In genomic region chr21:45156459-45156858, GRCh38 we compare ENCODE assay signal across 14 cellular contexts.
DNase-seq lines count a peak whose midpoint lies in the region; ATAC-seq and TF ChIP-seq lines count a peak whose summit lies in the region.
"Had no signal": no experiment of that assay in that cellular context is flagged by ENCODE, and none has a peak within 500 bp of the region (broad histone marks: within the 10 kb centered on the region; RNA-seq: fewer than 3 reads in every experiment).

No MANE protein-coding gene starts in this region.

- H3K4me1 ChIP-seq in endodermal cell (ENCODE audit: control insufficient read depth, insufficient read depth, low read length) = no peaks in the 10 kb centered on the region

- POLR2A ChIA-PET in activated CD4-positive, alpha-beta T cell treated with anti-CD3 and anti-CD28 coated beads, Interleukin-2, amount 10 ng/mL, durations not matched to agents 7 days and 5 days (lab: Charles Lee) = no interaction called here

- H3K9me3 Mint-ChIP-seq in activated CD4-positive, alpha-beta T cell treated with anti-CD3 and anti-CD28 coated beads, Interleukin-2, amount 10 ng/mL, durations not matched to agents 7 days and 5 days = no peaks in the 10 kb centered on the region
- no peaks in the 10 kb centered on the region for H3K9me3 Mint-ChIP-seq in endodermal cell
- peaks cover 16 to 19% of the 10 kb centered on the region in 2 donors for H3K9me3 Mint-ChIP-seq in stimulated activated naive B cell treated with anti-CD40 and anti-IgM and Interleukin-4, amounts not matched to agents 10 μg/mL and 1 μg/mL and 100 μg/mL, for 72 hours
- H3K9me3 Mint-ChIP-seq: CD8-positive, alpha-beta T cell had no signal

- no peak for ATAC-seq in stimulated activated naive B cell treated with anti-CD40 and anti-IgM and Interleukin-4, amounts not matched to agents 10 μg/mL and 1 μg/mL and 100 μg/mL, for 72 hours (replicated peaks)
- ATAC-seq: CD8-positive, alpha-beta T cell had no signal

- no peak overlapping the region for H3K9ac ChIP-seq in endodermal cell (ENCODE audit: extremely low read depth, low read length, poor library complexity, severe bottlenecking)

- TF ChIP-seq CTCF in endodermal cell (conservative IDR thresholded peaks at IDR 0.05) = no peak

- no peak overlapping the region for H3K4me3 ChIP-seq in endodermal cell (ENCODE audit: low read length)

- peak; percentile 1 for DNase-seq in activated CD4-positive, alpha-beta T cell treated with anti-CD3 and anti-CD28 coated beads, Interleukin-2, amount 10 ng/mL, durations not matched to agents 7 days and 5 days
- DNase-seq in activated CD4-positive, alpha-beta T cell treated with anti-CD3 and anti-CD28 coated beads for 48 hours = no peak
- DNase-seq in activated effector memory CD4-positive, alpha-beta T cell treated with anti-CD3 and anti-CD28 coated beads, Interleukin-2, amount 50 U/mL, for 16 hours = peak; percentile 28
- DNase-seq in activated effector memory CD4-positive, alpha-beta T cell treated with Interleukin-2 at 50 U/mL for 16 hours = no peak
- DNase-seq in endodermal cell (peak; percentile 16), GDM1 (lab: John Stamatoyannopoulos, UW) (no peak), NOMO-1 (lab: John Stamatoyannopoulos, UW; ENCODE audit: unreplicated experiment in 2 of 2) (no peak)
- DNase-seq in stimulated activated naive B cell treated with anti-CD40 and anti-IgM and Interleukin-4, amounts not matched to agents 10 μg/mL and 1 μg/mL and 100 μg/mL, for 72 hours = no peak
- DNase-seq: CD8-positive, alpha-beta T cell; COR-L47; DND-41; HCEC 1CT had no signal

- H3K27me3 Mint-ChIP-seq in activated CD4-positive, alpha-beta T cell treated with anti-CD3 and anti-CD28 coated beads, Interleukin-2, amount 10 ng/mL, durations not matched to agents 7 days and 5 days = no peaks in the 10 kb centered on the region
- H3K27me3 Mint-ChIP-seq in endodermal cell (ENCODE audit: insufficient read depth) = no peaks in the 10 kb centered on the region
- H3K27me3 Mint-ChIP-seq in stimulated activated naive B cell treated with anti-CD40 and anti-IgM and Interleukin-4, amounts not matched to agents 10 μg/mL and 1 μg/mL and 100 μg/mL, for 72 hours = no peaks in the 10 kb centered on the region

- H3K27me3 ChIP-seq in endodermal cell (ENCODE audit: control insufficient read depth, insufficient read depth, low read length, poor library complexity, severe bottlenecking) = no peaks in the 10 kb centered on the region

- H3K4me1 Mint-ChIP-seq in activated CD4-positive, alpha-beta T cell treated with anti-CD3 and anti-CD28 coated beads, Interleukin-2, amount 10 ng/mL, durations not matched to agents 7 days and 5 days = peaks cover 39% of the 10 kb centered on the region
- peaks cover 2% of the 10 kb centered on the region for H3K4me1 Mint-ChIP-seq in endodermal cell
- H3K4me1 Mint-ChIP-seq in stimulated activated naive B cell treated with anti-CD40 and anti-IgM and Interleukin-4, amounts not matched to agents 10 μg/mL and 1 μg/mL and 100 μg/mL, for 72 hours = peaks cover 41 to 60% of the 10 kb centered on the region in 2 donors

- H3K27ac ChIP-seq in endodermal cell (ENCODE audit: low read depth, low read length) = no peak overlapping the region
- H3K27ac ChIP-seq: 22Rv1 had no signal

- H3K9me3 ChIP-seq in endodermal cell (ENCODE audit: control insufficient read depth, low read length) = no peaks in the 10 kb centered on the region

- WGBS in endodermal cell (ENCODE audit: insufficient coverage in 1 of 2, insufficient read length in 1 of 2), 2 experiments = 87% methylated on average over 2 of the region's 3 CpGs; no CpG with 5 or more reads in 1 of the 2 experiments

- H3K36me3 Mint-ChIP-seq in activated CD4-positive, alpha-beta T cell treated with anti-CD3 and anti-CD28 coated beads, Interleukin-2, amount 10 ng/mL, durations not matched to agents 7 days and 5 days (ENCODE audit: low read depth) = peaks cover 6% of the 10 kb centered on the region
- no peaks in the 10 kb centered on the region for H3K36me3 Mint-ChIP-seq in endodermal cell (ENCODE audit: low read depth)
- H3K36me3 Mint-ChIP-seq in stimulated activated naive B cell treated with anti-CD40 and anti-IgM and Interleukin-4, amounts not matched to agents 10 μg/mL and 1 μg/mL and 100 μg/mL, for 72 hours = peaks cover 50 to 76% of the 10 kb centered on the region in 2 donors
- H3K36me3 Mint-ChIP-seq: CD14-positive monocyte had no signal

- H3K4me3 Mint-ChIP-seq in activated CD4-positive, alpha-beta T cell treated with anti-CD3 and anti-CD28 coated beads, Interleukin-2, amount 10 ng/mL, durations not matched to agents 7 days and 5 days = no peak overlapping the region
- no peak overlapping the region for H3K4me3 Mint-ChIP-seq in endodermal cell
- H3K4me3 Mint-ChIP-seq in stimulated activated naive B cell treated with anti-CD40 and anti-IgM and Interleukin-4, amounts not matched to agents 10 μg/mL and 1 μg/mL and 100 μg/mL, for 72 hours = no peak overlapping the region
- H3K4me3 Mint-ChIP-seq: CD14-positive monocyte; CD8-positive, alpha-beta T cell had no signal

- no peaks in the 10 kb centered on the region for H3K36me3 ChIP-seq in endodermal cell (ENCODE audit: control insufficient read depth, insufficient read depth, low read length)

- H3K27ac Mint-ChIP-seq in activated CD4-positive, alpha-beta T cell treated with anti-CD3 and anti-CD28 coated beads, Interleukin-2, amount 10 ng/mL, durations not matched to agents 7 days and 5 days = no peak overlapping the region
- H3K27ac Mint-ChIP-seq in endodermal cell = no peak overlapping the region
- H3K27ac Mint-ChIP-seq in stimulated activated naive B cell treated with anti-CD40 and anti-IgM and Interleukin-4, amounts not matched to agents 10 μg/mL and 1 μg/mL and 100 μg/mL, for 72 hours = peak overlapping the region; percentile 84
- H3K27ac Mint-ChIP-seq: CD14-positive monocyte; CD8-positive, alpha-beta T cell had no signal

- CTCF ChIA-PET in activated CD4-positive, alpha-beta T cell treated with anti-CD3 and anti-CD28 coated beads, Interleukin-2, amount 10 ng/mL, durations not matched to agents 7 days and 5 days (lab: Charles Lee) = no interaction called here

Comparison
In these comparisons a context has a peak if more than half of its experiments do, and no peak if none do; other contexts are left out.
1. DNase-seq: peak in activated CD4-positive, alpha-beta T cell treated with anti-CD3 and anti-CD28 coated beads, Interleukin-2, amount 10 ng/mL, durations not matched to agents 7 days and 5 days (single experiment), activated effector memory CD4-positive, alpha-beta T cell treated with anti-CD3 and anti-CD28 coated beads, Interleukin-2, amount 50 U/mL, for 16 hours (single experiment) and endodermal cell (single experiment); none in activated CD4-positive, alpha-beta T cell treated with anti-CD3 and anti-CD28 coated beads for 48 hours (single experiment), activated effector memory CD4-positive, alpha-beta T cell treated with Interleukin-2 at 50 U/mL for 16 hours (single experiment), stimulated activated naive B cell treated with anti-CD40 and anti-IgM and Interleukin-4, amounts not matched to agents 10 μg/mL and 1 μg/mL and 100 μg/mL, for 72 hours (single experiment), GDM1 (single experiment) and NOMO-1 (0 of 2).